8 cellular contexts compared by ENCODE assay signal in the genomic region with DNA sequence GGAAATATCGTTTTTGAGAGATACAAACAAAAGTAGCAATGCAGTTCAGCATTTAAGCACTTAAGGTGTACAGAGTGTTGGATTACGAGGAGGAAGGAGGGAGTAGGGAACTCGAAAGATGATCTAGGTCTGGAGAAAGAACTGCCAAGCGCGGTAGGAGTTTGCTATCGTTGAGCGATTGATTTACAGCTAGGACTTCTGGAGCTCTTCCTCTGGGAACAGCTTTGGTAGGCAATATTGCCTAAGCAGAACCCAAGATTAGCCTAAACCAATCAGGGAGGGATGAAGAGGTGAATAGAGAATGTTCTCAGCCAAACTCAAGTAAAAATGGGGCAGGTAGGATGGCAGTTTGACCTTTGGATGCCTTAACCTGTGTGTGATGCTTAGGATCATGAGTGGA. TPM values are rescaled to one million over a fixed set of nuclear protein-coding genes. Genes with fewer than 3 reads are reported as not detected.
A peak's percentile ranks its signal among the peaks of the same experiment; 100 is the strongest.
DNase-seq lines count a peak whose midpoint lies in the region; ATAC-seq, FAIRE-seq and TF ChIP-seq lines count a peak whose summit lies in the region.

No MANE protein-coding gene starts in this region.

- H4K91ac ChIP-seq in trophoblast cell (ENCODE audit: low read depth, low read length): no peak overlapping the region

- H3K27me3 ChIP-seq in GM06990 (replicated peaks; ENCODE audit: control insufficient read depth, insufficient read depth, low read length): no peaks in the 10 kb centered on the region
- no peaks in the 10 kb centered on the region for H3K27me3 ChIP-seq in trophoblast cell (ENCODE audit: insufficient read depth, low read length)

- no peak for TF ChIP-seq CTCF in GM06990 (IDR thresholded peaks at IDR 0.05; ENCODE audit: insufficient read depth, low read length, poor library complexity, severe bottlenecking)
- no peak for TF ChIP-seq CTCF in D721Med (IDR thresholded peaks at IDR 0.05; ENCODE audit: insufficient read depth, missing control alignments)

- H3K4ac ChIP-seq in trophoblast cell (ENCODE audit: low read depth, low read length): peak overlapping the region; percentile 100

- H3K23ac ChIP-seq in trophoblast cell (ENCODE audit: low read length): no peak overlapping the region

- H4K12ac ChIP-seq in trophoblast cell (ENCODE audit: low read depth, low read length): no peak overlapping the region

- peaks cover 2% of the 10 kb centered on the region; the same call in 1 of the 2 replicates for H3K36me3 ChIP-seq in GM06990 (ENCODE audit: control insufficient read depth, insufficient read depth, low read length)
- peaks cover under 1 to 4% of the 10 kb centered on the region in 2 experiments for H3K36me3 ChIP-seq in trophoblast cell (ENCODE audit: control insufficient read depth in 1 of 2, insufficient read depth in 2 of 2, low read length in 2 of 2)

- H2BK12ac ChIP-seq in trophoblast cell (ENCODE audit: low read length): no peak overlapping the region

- no CpG with 5 or more reads among the region's 7 CpGs for WGBS in trophoblast cell (ENCODE audit: extremely low coverage, insufficient coverage, insufficient read length)

- H3K27ac ChIP-seq in epithelial cell of prostate (peak overlapping the region; percentile 86), trophoblast cell (ENCODE audit: low read depth, low read length) (no peak overlapping the region)

- peak overlapping the region; percentile 41 for H3K9ac ChIP-seq in trophoblast cell (ENCODE audit: low read length)

- H4K8ac ChIP-seq in trophoblast cell (ENCODE audit: low read depth, low read length): peak overlapping the region; percentile 56

- FAIRE-seq in D721Med (lab: Jason Lieb, UNC): no peak

- peak overlapping the region; percentile 70 for H3K4me2 ChIP-seq in trophoblast cell (ENCODE audit: low read length)

- no peaks in the 10 kb centered on the region for H3K9me3 ChIP-seq in trophoblast cell (ENCODE audit: insufficient read depth, low read depth, low read length)

- H3K79me2 ChIP-seq in trophoblast cell (ENCODE audit: control insufficient read depth, insufficient read depth, low read length, poor library complexity): peaks cover 19% of the 10 kb centered on the region

- peak overlapping the region; percentile 26 for H3K18ac ChIP-seq in trophoblast cell (ENCODE audit: low read length)

- H3K4me3 ChIP-seq in GM06990 (replicated peaks; ENCODE audit: low read depth, low read length): peak overlapping the region; percentile 97
- H3K4me3 ChIP-seq in trophoblast cell (ENCODE audit: low read depth, low read length): peak overlapping the region; percentile 58

- H2BK5ac ChIP-seq in trophoblast cell (ENCODE audit: low read depth, low read length, poor library complexity): peak overlapping the region; percentile 22

- no peak overlapping the region for H2AFZ ChIP-seq in trophoblast cell (ENCODE audit: insufficient read depth, low read length, poor library complexity)

- peaks cover 14% of the 10 kb centered on the region for H3K79me1 ChIP-seq in trophoblast cell (ENCODE audit: low read length)

- H2AK5ac ChIP-seq in trophoblast cell (ENCODE audit: low read length): no peak overlapping the region

- peaks cover 7 to 20% of the 10 kb centered on the region in 2 experiments for H3K4me1 ChIP-seq in trophoblast cell (ENCODE audit: control insufficient read depth in 1 of 2, insufficient read depth in 2 of 2, low read length in 2 of 2)

- H3K14ac ChIP-seq in trophoblast cell (ENCODE audit: low read length): no peak overlapping the region

- H2BK120ac ChIP-seq in trophoblast cell (ENCODE audit: insufficient read depth, low read length, poor library complexity): no peak overlapping the region

- ATAC-seq in HG02610 (IDR thresholded peaks at IDR 0.05; ENCODE audit: unreplicated experiment): no peak
- no peak for ATAC-seq in GM19023 (IDR thresholded peaks at IDR 0.05; ENCODE audit: unreplicated experiment)
- ATAC-seq in GM21619 (IDR thresholded peaks at IDR 0.05; ENCODE audit: unreplicated experiment): no peak

- DNase-seq in GM06990 (ENCODE audit: extremely low read depth, insufficient read length) (no peak), OCI-M1 (lab: John Stamatoyannopoulos, UW) (peak; percentile 46), epithelial cell of prostate (ENCODE audit: low read depth, low spot score) (no peak), trophoblast cell (no peak), D721Med (ENCODE audit: insufficient read length, low spot score) (no peak)

RNA-seq across cellular contexts. Expression of gene CLTA, which starts 1.0 kb away (rescaled TPM):
- 489 and 493 TPM in 2 replicates for polyA plus RNA-seq in trophoblast cell (2013)

RNA-seq across cellular contexts. Expression of gene CCIN, which starts 22.5 kb away (rescaled TPM):
- polyA plus RNA-seq in trophoblast cell (2013): 0.23 and 0.33 TPM in 2 replicates

RNA-seq across cellular contexts. Expression of gene GLIPR2, which starts 55.2 kb away (rescaled TPM):
- 23.0 and 24.6 TPM in 2 replicates for polyA plus RNA-seq in trophoblast cell (2013)
